ENCODE assay signal across 12 cellular contexts in genomic region chr1:1594602-1594981, GRCh38. TPM values are rescaled to one million over a fixed set of nuclear protein-coding genes. Genes with fewer than 3 reads are reported as not detected.
A peak's percentile ranks its signal among the peaks of the same experiment; 100 is the strongest.
DNase-seq lines count a peak whose midpoint lies in the region; ATAC-seq and TF ChIP-seq lines count a peak whose summit lies in the region.
"Had no signal": no experiment of that assay in that cellular context is flagged by ENCODE, and none has a peak within 500 bp of the region (broad histone marks: within the 10 kb centered on the region; RNA-seq: fewer than 3 reads in every experiment).

No MANE protein-coding gene starts in this region.

- no peak for TF ChIP-seq CTCF in glutamatergic neuron (IDR thresholded peaks at IDR 0.05; ENCODE audit: partially characterized antibody, unreplicated experiment)
- TF ChIP-seq CTCF in left ventricle myocardium inferior (IDR thresholded peaks at IDR 0.05; ENCODE audit: borderline replicate concordance): no peak

- peaks cover 1% of the 10 kb centered on the region for H3K4me1 Mint-ChIP-seq in glutamatergic neuron (ENCODE audit: low read depth, unreplicated experiment)

- no peak overlapping the region for H3K4me3 ChIP-seq in left ventricle myocardium inferior
- H3K4me3 ChIP-seq: SJCRH30, upper lobe of right lung had no signal

- ATAC-seq in HG02642 (IDR thresholded peaks at IDR 0.05; ENCODE audit: poor library complexity, unreplicated experiment): no peak
- ATAC-seq: upper lobe of right lung had no signal

- H3K9me3 Mint-ChIP-seq in glutamatergic neuron (ENCODE audit: unreplicated experiment): peaks cover 6% of the 10 kb centered on the region

- H3K27me3 ChIP-seq in left ventricle myocardium inferior (ENCODE audit: low read depth): peaks cover 50% of the 10 kb centered on the region

- no peak overlapping the region for H3K4me3 Mint-ChIP-seq in glutamatergic neuron (ENCODE audit: unreplicated experiment)

- H3K36me3 ChIP-seq in left ventricle myocardium inferior: no peaks in the 10 kb centered on the region
- H3K36me3 ChIP-seq: SJCRH30, upper lobe of right lung had no signal

- H3K27ac ChIP-seq in left ventricle myocardium inferior (replicated peaks): no peak overlapping the region
- H3K27ac ChIP-seq: SJCRH30, upper lobe of right lung had no signal

- no peak overlapping the region for H3K27ac Mint-ChIP-seq in glutamatergic neuron (ENCODE audit: unreplicated experiment)

- intact Hi-C loops in left ventricle myocardium inferior (cut with micrococcal nuclease): no loop called here

- H3K4me1 ChIP-seq in left ventricle myocardium inferior: peaks cover 18% of the 10 kb centered on the region

- DNase-seq in DMS153 (lab: John Stamatoyannopoulos, UW) (peak; percentile 56), DMS153 treated with DMSO at 0.1 percent for 48 hours (lab: John Stamatoyannopoulos, UW; ENCODE audit: unreplicated experiment) (no peak), NCI-H2171 (lab: John Stamatoyannopoulos, UW) (peak; percentile 19), glutamatergic neuron (peak; percentile 76), left ventricle myocardium inferior (no peak)
- DNase-seq: 8988T, hypothalamus, mesenchymal stem cell, NCI-H446, upper lobe of right lung had no signal

- H3K27me3 Mint-ChIP-seq in glutamatergic neuron (ENCODE audit: unreplicated experiment): peaks cover 11% of the 10 kb centered on the region

- H3K36me3 Mint-ChIP-seq in glutamatergic neuron (ENCODE audit: unreplicated experiment): peaks cover 5% of the 10 kb centered on the region

- no peaks in the 10 kb centered on the region for H3K9me3 ChIP-seq in left ventricle myocardium inferior (replicated peaks)
- H3K9me3 ChIP-seq: SJCRH30, upper lobe of right lung had no signal

RNA-seq across cellular contexts. Expression of gene FNDC10, which starts 5.3 kb away (rescaled TPM):
- total RNA-seq in glutamatergic neuron (ENCODE audit: unreplicated experiment): 11.9 TPM
- 3.6 TPM for total RNA-seq in left ventricle myocardium inferior

RNA-seq across cellular contexts. Expression of gene SSU72, which starts 19.9 kb away (rescaled TPM):
- total RNA-seq in glutamatergic neuron (ENCODE audit: unreplicated experiment) (123 TPM), left ventricle myocardium inferior (104 TPM)

RNA-seq across cellular contexts. Expression of gene MIB2, which starts 20.7 kb away (rescaled TPM):
- total RNA-seq in glutamatergic neuron (ENCODE audit: unreplicated experiment) (77.7 TPM), left ventricle myocardium inferior (129 TPM)

RNA-seq across cellular contexts. Expression of gene MMP23B, which starts 37.4 kb away (rescaled TPM):
- 162 TPM for total RNA-seq in glutamatergic neuron (ENCODE audit: unreplicated experiment)
- total RNA-seq in left ventricle myocardium inferior: 93.8 TPM

RNA-seq across cellular contexts. Expression of gene TMEM240, which starts 54.2 kb away (rescaled TPM):
- 24.4 TPM for total RNA-seq in glutamatergic neuron (ENCODE audit: unreplicated experiment)
- 7.2 TPM for total RNA-seq in left ventricle myocardium inferior

Comparison
In these comparisons a context has a peak if more than half of its experiments do, and no peak if none do; other contexts are left out.
1. DNase-seq: peak in DMS153 (single experiment), NCI-H2171 (single experiment) and glutamatergic neuron (single experiment); none in DMS153 treated with DMSO at 0.1 percent for 48 hours (single experiment) and left ventricle myocardium inferior (single experiment).